In genomic region chr1:114632427-114632826, GRCh38 we compare ENCODE assay signal across 32 cellular contexts.
"Had no signal": no experiment of that assay in that cellular context is flagged by ENCODE, and none has a peak within 500 bp of the region (broad histone marks: within the 10 kb centered on the region; RNA-seq: fewer than 3 reads in every experiment).

No MANE protein-coding gene starts in this region.

- ATAC-seq: activated CD8-positive, alpha-beta T cell treated with anti-CD3 and anti-CD28 coated beads for 36 hours; activated naive CD8-positive, alpha-beta T cell treated with anti-CD3 and anti-CD28 coated beads, Interleukin-2, amount 50 U/mL, for 24 hours; activated T-cell treated with anti-CD3 and anti-CD28 coated beads, Interleukin-2, amount 50 U/mL, for 4 hours; activated T-cell treated with anti-CD3 and anti-CD28 coated beads, Interleukin-2, amount 50 U/mL, for 72 hours; activated T-helper 17 cell treated with anti-CD3 and anti-CD28 coated beads, Interleukin-2, amount 50 U/mL, for 72 hours had no signal

- H3K27me3 ChIP-seq: ascending aorta, cardiac muscle cell had no signal

- H3K27ac ChIP-seq: ascending aorta, cardiac muscle cell, VCaP had no signal

- H3K4me1 ChIP-seq: ascending aorta had no signal

- DNase-seq: activated B cell treated with CpG ODN at 0.5 μM for 24 hours; activated CD4-positive, alpha-beta memory T cell treated with anti-CD3 and anti-CD28 coated beads for 36 hours; activated CD4-positive, alpha-beta T cell treated with anti-CD3 and anti-CD28 coated beads for 4 hours; activated CD4-positive, alpha-beta T cell treated with anti-CD3 and anti-CD28 coated beads, Interleukin-2, amount 10 ng/mL, durations not matched to agents 24 days and 14 days; activated CD4-positive, alpha-beta T cell treated with anti-CD3 and anti-CD28 coated beads, Interleukin-2, amount 50 U/mL, for 1 hour; activated CD4-positive, alpha-beta T cell treated with anti-CD3 and anti-CD28 coated beads, Interleukin-2, amount 50 U/mL, for 4 hours; activated CD4-positive, CD25-positive, alpha-beta regulatory T cell treated with anti-CD3 and anti-CD28 coated beads, Interleukin-2, amount 50 U/mL, for 72 hours; activated CD8-positive, alpha-beta memory T cell treated with anti-CD3 and anti-CD28 coated beads, Interleukin-2, amount 50 U/mL, for 4 hours; activated CD8-positive, alpha-beta T cell treated with anti-CD3 and anti-CD28 coated beads for 36 hours; activated effector memory CD4-positive, alpha-beta T cell treated with anti-CD3 and anti-CD28 coated beads, Interleukin-2, amount 50 U/mL, for 16 hours; activated gamma-delta T cell treated with Interleukin-2 at 50 U/mL for 16 hours; activated naive CD4-positive, alpha-beta T cell; activated naive CD4-positive, alpha-beta T cell treated with anti-CD3 and anti-CD28 coated beads for 36 hours; activated naive CD8-positive, alpha-beta T cell treated with anti-CD3 and anti-CD28 coated beads, Interleukin-2, amount 10 ng/mL, durations not matched to agents 7 days and 5 days; activated naive CD8-positive, alpha-beta T cell treated with anti-CD3 and anti-CD28 coated beads, Interleukin-2, amount 50 U/mL, for 24 hours; activated T-cell treated with anti-CD3 and anti-CD28 coated beads for 4 hours; activated T-cell treated with anti-CD3 and anti-CD28 coated beads, Interleukin-2, amount 50 U/mL, for 1 hour; activated T-cell treated with anti-CD3 and anti-CD28 coated beads, Interleukin-2, amount 50 U/mL, for 4 hours; activated T-cell treated with anti-CD3 and anti-CD28 coated beads, Interleukin-2, amount 50 U/mL, for 72 hours; amygdala; anterior cingulate cortex; caudate nucleus; cerebellar nuclear complex; T-helper 1 cell; T-helper 2 cell; T-helper 9 cell had no signal

- H3K4me3 ChIP-seq: ascending aorta, cardiac muscle cell had no signal

- H3K36me3 ChIP-seq: ascending aorta, cardiac muscle cell had no signal

- FAIRE-seq: bronchial epithelial cell, TTC549 had no signal
